22 cellular contexts compared by ENCODE assay signal in genomic region chr1:171258943-171259342, GRCh38. TPM values are rescaled to one million over a fixed set of nuclear protein-coding genes. Genes with fewer than 3 reads are reported as not detected.
DNase-seq lines count a peak whose midpoint lies in the region; ATAC-seq and TF ChIP-seq lines count a peak whose summit lies in the region.
"Had no signal": no experiment of that assay in that cellular context is flagged by ENCODE, and none has a peak within 500 bp of the region (broad histone marks: within the 10 kb centered on the region; RNA-seq: fewer than 3 reads in every experiment).

No MANE protein-coding gene starts in this region.

- no peaks in the 10 kb centered on the region for H3K9me3 Mint-ChIP-seq in MCF 10A (ENCODE audit: unreplicated experiment)
- H3K9me3 Mint-ChIP-seq in WTC11 = no peaks in the 10 kb centered on the region
- H3K9me3 Mint-ChIP-seq: CD4-positive, alpha-beta T cell had no signal

- BruUV-seq in MCF 10A (replicated peaks; lab: Mats Ljungman, UMichigan) = no TSS peak

- H3K4me3 ChIP-seq in breast epithelium (peak overlapping the region in 1 of 3 donors; percentile 32), esophagus squamous epithelium (no peak overlapping the region), thymus (ENCODE audit: low read length) (no peak overlapping the region), right lobe of liver (no peak overlapping the region), spleen (no peak overlapping the region)
- H3K4me3 ChIP-seq: PC-9 had no signal

- no peaks in the 10 kb centered on the region for H3K9me3 ChIP-seq in breast epithelium
- no peaks in the 10 kb centered on the region for H3K9me3 ChIP-seq in esophagus squamous epithelium
- no peaks in the 10 kb centered on the region for H3K9me3 ChIP-seq in thymus (ENCODE audit: control insufficient read depth)
- no peaks in the 10 kb centered on the region for H3K9me3 ChIP-seq in right lobe of liver
- H3K9me3 ChIP-seq in spleen = no peaks in the 10 kb centered on the region
- H3K9me3 ChIP-seq: BE2C had no signal

- ATAC-seq in WTC11 (peak; percentile 15; the same call in 1 of the 2 replicates), right lobe of liver (no peak)
- ATAC-seq: HCT116 had no signal

- TF ChIP-seq POLR2A in breast epithelium (IDR thresholded peaks at IDR 0.05) = no peak
- no peak for TF ChIP-seq POLR2A in esophagus squamous epithelium (IDR thresholded peaks at IDR 0.05)
- no peak for TF ChIP-seq POLR2A in right lobe of liver (IDR thresholded peaks at IDR 0.05)
- no peak for TF ChIP-seq POLR2A in spleen (IDR thresholded peaks at IDR 0.05)

- peaks cover 24% of the 10 kb centered on the region for H3K4me1 Mint-ChIP-seq in MCF 10A (ENCODE audit: insufficient read depth, unreplicated experiment)
- H3K4me1 Mint-ChIP-seq in WTC11 = peaks cover 18% of the 10 kb centered on the region

- no peaks in the 10 kb centered on the region for H3K4me1 ChIP-seq in breast epithelium
- H3K4me1 ChIP-seq in esophagus squamous epithelium = peaks cover 13 to 62% (median 25%) of the 10 kb centered on the region in 3 donors
- H3K4me1 ChIP-seq in thymus (ENCODE audit: control insufficient read depth, insufficient read depth, low read length) = no peaks in the 10 kb centered on the region
- peaks cover 0 to 16% (median 5%) of the 10 kb centered on the region in 4 donors for H3K4me1 ChIP-seq in right lobe of liver
- H3K4me1 ChIP-seq in spleen = no peaks in the 10 kb centered on the region
- H3K4me1 ChIP-seq: BE2C had no signal

- H3K27me3 Mint-ChIP-seq in MCF 10A (ENCODE audit: insufficient read depth, unreplicated experiment) (no peaks in the 10 kb centered on the region), WTC11 (ENCODE audit: low read depth) (no peaks in the 10 kb centered on the region)

- CTCF ChIA-PET in MCF 10A (lab: Yijun Ruan, JAX) = interaction anchor here (0.7 to 24.0 kb wide), 5 partner anchors 9 to 145 kb away, joined by 3 to 651 read pairs (median 4); partner anchors contain the start of gene FMO4
- CTCF ChIA-PET in WTC11 (lab: Charles Lee) = interaction anchor here (1.3 to 6.2 kb wide), 4 partner anchors 8 to 54 kb away, joined by 6 to 49 read pairs (median 28); partner anchors contain the start of gene FMO4

- H3K27ac ChIP-seq in breast epithelium = peak overlapping the region; percentile 19 to 92
- H3K27ac ChIP-seq in esophagus squamous epithelium = peak overlapping the region; percentile 30 to 74 (median 51)
- H3K27ac ChIP-seq in thymus (ENCODE audit: low read depth) = peak overlapping the region; percentile 42
- H3K27ac ChIP-seq in right lobe of liver = no peak overlapping the region
- H3K27ac ChIP-seq in spleen = no peak overlapping the region
- H3K27ac ChIP-seq: 22Rv1, KMS-11, PC-9 had no signal

- H3K27me3 ChIP-seq in breast epithelium (no peaks in the 10 kb centered on the region), esophagus squamous epithelium (no peaks in the 10 kb centered on the region), thymus (ENCODE audit: control insufficient read depth, insufficient read depth) (no peaks in the 10 kb centered on the region), right lobe of liver (no peaks in the 10 kb centered on the region), spleen (replicated peaks in 1 of 7) (peaks cover 0 to 16% (median 0%) of the 10 kb centered on the region in 7 donors)

- no peaks in the 10 kb centered on the region for H3K36me3 Mint-ChIP-seq in MCF 10A (ENCODE audit: insufficient read depth, unreplicated experiment)
- no peaks in the 10 kb centered on the region for H3K36me3 Mint-ChIP-seq in WTC11

- H3K4me3 Mint-ChIP-seq in MCF 10A (ENCODE audit: unreplicated experiment) (no peak overlapping the region), WTC11 (no peak overlapping the region)
- H3K4me3 Mint-ChIP-seq: CD4-positive, alpha-beta T cell had no signal

- H3K27ac Mint-ChIP-seq in MCF 10A (ENCODE audit: low read depth, unreplicated experiment) (no peak overlapping the region), WTC11 (no peak overlapping the region)
- H3K27ac Mint-ChIP-seq: CD4-positive, alpha-beta T cell had no signal

- DNase-seq in breast epithelium (ENCODE audit: low spot score in 2 of 2) (no peak), MCF 10A (ENCODE audit: unreplicated experiment) (no peak), WTC11 (ENCODE audit: low spot score) (no peak), esophagus squamous epithelium (lab: John Stamatoyannopoulos, UW) (no peak), HT-29 (ENCODE audit: low spot score) (no peak), right lobe of liver (no peak), spleen (no peak)
- DNase-seq: BE2C; Calu3; CD4-positive, alpha-beta T cell; NCI-H1048; NCI-H1436 treated with DMSO at 0.1 percent for 48 hours; NCI-H2081; NCI-H510A; NCI-H774; PC-9 had no signal

- 39% methylated on average over 2 of the region's 2 CpGs for WGBS in esophagus squamous epithelium, 2 donors
- 90% methylated on average over 2 of the region's 2 CpGs for WGBS in thymus
- 71% methylated on average over 1 of the region's 2 CpGs for WGBS in right lobe of liver (ENCODE audit: insufficient coverage, low coverage, low lambda C conversion rate, missing lambda C conversion rate)
- WGBS in spleen, 5 donors = 75 to 89% (median 85%) methylated on average over 2 of the region's 2 CpGs

- POLR2A ChIA-PET in MCF 10A (lab: Yijun Ruan, JAX) (interaction anchor here (1.1 to 1.9 kb wide), 2 partner anchors 8 to 55 kb away, joined by 4 to 8 read pairs; partner anchors contain the start of gene FMO4), WTC11 (lab: Charles Lee) (no interaction called here)

- H3K36me3 ChIP-seq in breast epithelium (no peaks in the 10 kb centered on the region), esophagus squamous epithelium (no peaks in the 10 kb centered on the region), thymus (ENCODE audit: control insufficient read depth, insufficient read depth) (no peaks in the 10 kb centered on the region), right lobe of liver (no peaks in the 10 kb centered on the region), spleen (no peaks in the 10 kb centered on the region)
- H3K36me3 ChIP-seq: BE2C had no signal

- intact Hi-C loops in breast epithelium (cut with DNase I; ENCODE audit: low total_unique reads) = no loop called here
- intact Hi-C loops in MCF 10A (cut with micrococcal nuclease) = loop anchor here (10.0 kb wide), 1 partner anchor 146 kb away; no protein-coding TSS in a partner anchor
- intact Hi-C loops in esophagus squamous epithelium (cut with DNase I) = no loop called here
- intact Hi-C loops in right lobe of liver (cut with DNase I) = loop anchor here in 1 of 2 donors (10.0 kb wide), 1 partner anchor 46 kb away; no protein-coding TSS in a partner anchor
- intact Hi-C loops in spleen (cut with DNase I; ENCODE audit: low total_unique reads) = no loop called here

- TF ChIP-seq CTCF in breast epithelium (IDR thresholded peaks at IDR 0.05) = no peak
- no peak for TF ChIP-seq CTCF in MCF 10A (IDR thresholded peaks at IDR 0.05; ENCODE audit: unreplicated experiment)
- no peak for TF ChIP-seq CTCF in WTC11 (IDR thresholded peaks at IDR 0.05)
- no peak for TF ChIP-seq CTCF in esophagus squamous epithelium (IDR thresholded peaks at IDR 0.05)
- TF ChIP-seq CTCF in right lobe of liver (IDR thresholded peaks at IDR 0.05) = no peak
- no peak for TF ChIP-seq CTCF in spleen (IDR thresholded peaks at IDR 0.05 in 8 of 11, conservative IDR thresholded peaks at IDR 0.05 in 3 of 11)

TF ChIP-seq in WTC11, 78 proteins besides CTCF, POLR2A, EP300 and RAD21 (continues in another document):
- no peak for TF ChIP-seq ZNF121 (CRISPR knock-in tag; IDR thresholded peaks at IDR 0.05)
- no peak for TF ChIP-seq SMAD4 (CRISPR knock-in tag; IDR thresholded peaks at IDR 0.05)
- no peak for TF ChIP-seq SOX15 (CRISPR knock-in tag; IDR thresholded peaks at IDR 0.05)
- TF ChIP-seq ZNF138 (CRISPR knock-in tag; conservative IDR thresholded peaks at IDR 0.05) = no peak
- no peak for TF ChIP-seq ATF2 (CRISPR knock-in tag; IDR thresholded peaks at IDR 0.05; ENCODE audit: borderline replicate concordance, low read depth)
- no peak for TF ChIP-seq IRF2 (CRISPR knock-in tag; IDR thresholded peaks at IDR 0.05; ENCODE audit: borderline replicate concordance, low read depth)
- TF ChIP-seq FOXK1 (CRISPR knock-in tag; IDR thresholded peaks at IDR 0.05) = no peak
- no peak for TF ChIP-seq TP53 (CRISPR knock-in tag; IDR thresholded peaks at IDR 0.05)
- TF ChIP-seq MXD4 (CRISPR knock-in tag; IDR thresholded peaks at IDR 0.05; ENCODE audit: borderline replicate concordance) = no peak
- no peak for TF ChIP-seq FOXP1 (CRISPR knock-in tag; IDR thresholded peaks at IDR 0.05; ENCODE audit: borderline replicate concordance)

RNA-seq across cellular contexts. Expression of gene FMO1, which starts 10.6 kb away (rescaled TPM):
- total RNA-seq in breast epithelium (1 to 10 TPM; 4.3 to 9.4 (median 7.0) TPM), MCF 10A (2022) (not detected in 2 replicates), WTC11 (2021) (0.30 TPM in 1 of 3 replicates, not detected in the others), esophagus squamous epithelium (1 to 10 TPM in 3 of 4 donors, under 1 TPM in 1; 0.18 to 7.2 (median 2.0) TPM), right lobe of liver (1 to 10 TPM in 3 of 6 experiments, under 1 TPM in 3; 0.15 to 7.6 (median 2.5) TPM), spleen (not detected)
- polyA plus RNA-seq in thymus (10.8 TPM), spleen (under 1 TPM; 0.17 to 0.30 (median 0.22) TPM)
- total RNA-seq in HT-29 (2014; rRNA removed; shearing (Covaris generic)) = not detected in 2 replicates
- total RNA-seq: Calu3; CD4-positive, alpha-beta T cell; M059J; PC-9 had no signal
- polyA plus RNA-seq: AG04450 had no signal

RNA-seq across cellular contexts. Expression of gene FMO4, which starts 55.0 kb away (rescaled TPM):
- 10 to 100 TPM in 2 of 3 donors, 1 to 10 TPM in 1; 7.7 to 27.7 (median 20.3) TPM for total RNA-seq in breast epithelium
- total RNA-seq in MCF 10A (2022) = 0.63 and 1.5 TPM in 2 replicates
- 1.8 to 3.8 TPM (median 3.6 TPM) in 3 replicates for total RNA-seq in WTC11 (2021)
- 1 to 10 TPM; 1.3 to 9.1 (median 4.6) TPM for total RNA-seq in esophagus squamous epithelium
- polyA plus RNA-seq in thymus = 6.9 TPM
- total RNA-seq in HT-29 (2014; rRNA removed; shearing (Covaris generic)) = 1.5 TPM in 1 of 2 replicates, not detected in the other
- total RNA-seq in right lobe of liver = 10 to 100 TPM; 12.8 to 32.7 (median 20.0) TPM
- 10 to 100 TPM in 1 of 7 donors, 1 to 10 TPM in 6; 2.0 to 10.8 (median 4.6) TPM for total RNA-seq in spleen
- polyA plus RNA-seq in spleen = 1 to 10 TPM; 3.0 to 3.5 (median 3.0) TPM

Comparison
In these comparisons a context has a peak if more than half of its experiments do, and no peak if none do; other contexts are left out.
1. H3K27ac ChIP-seq: peak in breast epithelium (2 of 2), esophagus squamous epithelium (4 of 4) and thymus (single experiment); none in right lobe of liver (0 of 3) and spleen (0 of 8).